Comparison of ENCODE assay signal across 18 cellular contexts in the genomic region with DNA sequence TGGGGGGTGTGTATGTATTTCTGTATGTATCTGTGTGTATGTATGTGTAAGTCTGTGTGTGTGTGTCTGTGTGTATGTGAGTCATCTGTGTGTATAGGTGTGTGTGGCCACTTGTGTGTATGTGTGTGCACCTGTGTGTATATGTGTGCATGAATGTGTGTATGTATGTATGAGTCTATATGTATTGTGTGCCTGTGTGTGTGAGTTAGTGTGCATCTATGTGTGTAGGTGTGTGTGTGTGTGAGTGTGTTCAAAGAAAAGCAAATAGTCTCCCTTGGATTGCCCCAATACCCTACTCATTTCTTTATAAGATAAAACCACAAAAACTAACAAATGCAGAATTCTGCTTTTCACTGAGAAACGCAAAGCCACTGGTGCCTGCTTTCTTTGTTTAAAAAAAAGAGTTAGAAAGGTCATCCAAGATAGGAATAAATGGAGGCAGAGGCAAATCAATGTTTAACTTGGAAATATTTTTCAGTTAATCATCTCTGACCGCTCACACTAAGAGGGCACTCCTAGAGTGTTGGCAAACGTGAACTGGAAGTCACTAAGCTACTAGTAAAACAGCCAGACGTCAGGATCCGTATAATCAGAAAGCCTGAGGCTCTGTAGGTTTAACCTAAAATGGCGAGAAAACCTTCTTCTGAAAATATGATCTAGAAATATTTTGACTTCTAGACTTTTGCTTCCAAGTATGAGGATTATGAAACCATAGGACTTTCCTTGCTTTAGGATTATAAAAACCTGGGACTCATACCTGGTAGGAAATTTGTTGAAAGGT. TPM values are rescaled to one million over a fixed set of nuclear protein-coding genes. Genes with fewer than 3 reads are reported as not detected.
DNase-seq lines count a peak whose midpoint lies in the region; ATAC-seq, FAIRE-seq and TF ChIP-seq lines count a peak whose summit lies in the region.
"Had no signal": no experiment of that assay in that cellular context is flagged by ENCODE, and none has a peak within 500 bp of the region (broad histone marks: within the 10 kb centered on the region; RNA-seq: fewer than 3 reads in every experiment).

No MANE protein-coding gene starts in this region.

- H3K27me3 Mint-ChIP-seq in chondrocyte (ENCODE audit: low read depth) (no peaks in the 10 kb centered on the region), neural progenitor cell (ENCODE audit: insufficient read depth, low read depth) (peaks cover 2% of the 10 kb centered on the region)

- DNase-seq in HTR-8/SVneo (ENCODE audit: insufficient read length, low spot score) = no peak
- no peak for DNase-seq in chondrocyte (ENCODE audit: low spot score)
- no peak for DNase-seq in lower lobe of right lung
- DNase-seq in small intestine = peak; percentile 85
- no peak for DNase-seq in HCEC 1CT
- no peak for DNase-seq in NCI-H187 (lab: John Stamatoyannopoulos, UW)
- no peak for DNase-seq in NCI-H1694 (lab: John Stamatoyannopoulos, UW)
- DNase-seq in neural progenitor cell (ENCODE audit: low spot score) = no peak
- DNase-seq: activated effector memory CD4-positive, alpha-beta T cell treated with anti-CD3 and anti-CD28 coated beads, Interleukin-2, amount 50 U/mL, for 16 hours; AML-193; amygdala; left ventricle myocardium inferior; MM.1S; naive thymus-derived CD8-positive, alpha-beta T cell; NCI-H1930; stimulated activated CD4-positive, alpha-beta T cell treated with anti-CD3 and anti-CD28 coated beads, Interleukin-1b, Interleukin-23, amount 100 ng/mL, for 48 hours had no signal

- FAIRE-seq in HTR-8/SVneo (lab: Jason Lieb, UNC) = peak; percentile 74
- FAIRE-seq in small intestine (lab: Jason Lieb, UNC) = no peak
- FAIRE-seq: endometrium had no signal

- TF ChIP-seq CTCF in chondrocyte (IDR thresholded peaks at IDR 0.05) (no peak), lower lobe of right lung (IDR thresholded peaks at IDR 0.05) (no peak), neural progenitor cell (IDR thresholded peaks at IDR 0.05) (no peak)

- H3K36me3 Mint-ChIP-seq in chondrocyte (ENCODE audit: low read depth) (no peaks in the 10 kb centered on the region), neural progenitor cell (peaks cover 1% of the 10 kb centered on the region)
- H3K36me3 Mint-ChIP-seq: naive thymus-derived CD8-positive, alpha-beta T cell had no signal

- H3K4me3 Mint-ChIP-seq in chondrocyte (ENCODE audit: unreplicated experiment) = no peak overlapping the region
- H3K4me3 Mint-ChIP-seq in neural progenitor cell = no peak overlapping the region
- H3K4me3 Mint-ChIP-seq: naive thymus-derived CD8-positive, alpha-beta T cell had no signal

- H3K27ac ChIP-seq in lower lobe of right lung = no peak overlapping the region
- peak overlapping the region in 1 of 2 donors; percentile 32 for H3K27ac ChIP-seq in small intestine (ENCODE audit: low read depth in 1 of 2, low read length in 1 of 2)
- H3K27ac ChIP-seq in neural progenitor cell = no peak overlapping the region
- H3K27ac ChIP-seq: left ventricle myocardium inferior had no signal

- no peak overlapping the region for H2AFZ ChIP-seq in neural progenitor cell (replicated peaks)

- intact Hi-C loops in lower lobe of right lung (cut with DNase I) = no loop called here

- H3K9me3 Mint-ChIP-seq in chondrocyte (ENCODE audit: low read depth) (no peaks in the 10 kb centered on the region), neural progenitor cell (no peaks in the 10 kb centered on the region)
- H3K9me3 Mint-ChIP-seq: naive thymus-derived CD8-positive, alpha-beta T cell had no signal

- H3K4me1 Mint-ChIP-seq in chondrocyte (ENCODE audit: low read depth) (peaks cover 63% of the 10 kb centered on the region), neural progenitor cell (peaks cover 24% of the 10 kb centered on the region)
- H3K4me1 Mint-ChIP-seq: naive thymus-derived CD8-positive, alpha-beta T cell had no signal

- H4K20me1 ChIP-seq in neural progenitor cell (ENCODE audit: low read depth) = no peaks in the 10 kb centered on the region

- WGBS in small intestine, 3 donors = 15 to 59% (median 25%) methylated on average over 6 of the region's 6 CpGs

- H3K4me1 ChIP-seq in lower lobe of right lung (peaks cover 6% of the 10 kb centered on the region), small intestine (ENCODE audit: control insufficient read depth in 2 of 2, insufficient read depth in 1 of 2, low read depth in 1 of 2, low read length in 1 of 2) (peaks cover 5 to 6% of the 10 kb centered on the region in 2 donors), neural progenitor cell (peaks cover 28% of the 10 kb centered on the region)

- no peaks in the 10 kb centered on the region for H3K79me2 ChIP-seq in neural progenitor cell (ENCODE audit: low read depth)

- H3K27me3 ChIP-seq in lower lobe of right lung (ENCODE audit: low read depth) (no peaks in the 10 kb centered on the region), small intestine (ENCODE audit: control insufficient read depth in 2 of 2, insufficient read depth in 2 of 2, low read length in 2 of 2) (no peaks in the 10 kb centered on the region), neural progenitor cell (peaks cover 4% of the 10 kb centered on the region)

- no peak overlapping the region for H3K4me2 ChIP-seq in neural progenitor cell

- H3K27ac Mint-ChIP-seq in chondrocyte (ENCODE audit: unreplicated experiment) (peak overlapping the region; percentile 70), neural progenitor cell (no peak overlapping the region)
- H3K27ac Mint-ChIP-seq: naive thymus-derived CD8-positive, alpha-beta T cell had no signal

- H3F3A ChIP-seq in neural progenitor cell (ENCODE audit: low read depth) = peaks cover 6% of the 10 kb centered on the region

- H3K36me3 ChIP-seq in lower lobe of right lung = no peaks in the 10 kb centered on the region
- no peaks in the 10 kb centered on the region for H3K36me3 ChIP-seq in small intestine (ENCODE audit: control insufficient read depth in 2 of 2, insufficient read depth in 2 of 2, low read length in 2 of 2)
- H3K36me3 ChIP-seq in neural progenitor cell = no peaks in the 10 kb centered on the region
- H3K36me3 ChIP-seq: left ventricle myocardium inferior had no signal

- H3K4me3 ChIP-seq in lower lobe of right lung = no peak overlapping the region
- H3K4me3 ChIP-seq in small intestine (ENCODE audit: low read depth in 1 of 2, low read length in 2 of 2) = peak overlapping the region in 1 of 2 donors; percentile 26
- H3K4me3 ChIP-seq in neural progenitor cell = no peak overlapping the region
- H3K4me3 ChIP-seq: left ventricle myocardium inferior had no signal

- no peak overlapping the region for H3K9ac ChIP-seq in neural progenitor cell

- H3K9me3 ChIP-seq in lower lobe of right lung (no peaks in the 10 kb centered on the region), small intestine (ENCODE audit: control insufficient read depth, low read depth) (no peaks in the 10 kb centered on the region), neural progenitor cell (ENCODE audit: low read depth) (no peaks in the 10 kb centered on the region)
- H3K9me3 ChIP-seq: left ventricle myocardium inferior had no signal

- peak; percentile 72 to 93 for ATAC-seq in lower lobe of right lung
- ATAC-seq: naive thymus-derived CD8-positive, alpha-beta T cell had no signal

RNA-seq across cellular contexts. Expression of a gene that starts 37.4 kb away (rescaled TPM):
- total RNA-seq in chondrocyte (161 to 510 TPM (median 505 TPM) in 3 replicates), lower lobe of right lung (60.1 TPM), neural progenitor cell (ENCODE audit: low replicate concordance) (121 and 129 TPM in 2 replicates)
- 10 to 100 TPM in 2 of 3 donors, 1 to 10 TPM in 1; 6.3 to 18.7 (median 12.7) TPM for polyA plus RNA-seq in small intestine
- total RNA-seq: G401 had no signal
